ENCODE assay signal across 8 cellular contexts in genomic region chr3:182980204-182981037, GRCh38. TPM values are rescaled to one million over a fixed set of nuclear protein-coding genes. Genes with fewer than 3 reads are reported as not detected.
DNase-seq lines count a peak whose midpoint lies in the region; ATAC-seq and TF ChIP-seq lines count a peak whose summit lies in the region.

DCUN1D1 (minus strand) TSS chr3:182980538; CDS start chr3:182980489, 49 bp downstream.

- intact Hi-C loops in testis (cut with DNase I; ENCODE audit: low total_unique reads), result no loop called here

- peaks cover 9% of the 10 kb centered on the region for H3K4me1 ChIP-seq in testis

- H3K36me3 Mint-ChIP-seq in activated naive CD4-positive, alpha-beta T cell treated with anti-CD3 and anti-CD28 coated beads, Interleukin-2, amount 50 U/mL, for 72 hours, result peaks cover 8 to 9% of the 10 kb centered on the region in 2 donors
- H3K36me3 Mint-ChIP-seq in osteocyte (ENCODE audit: unreplicated experiment), result no peaks in the 10 kb centered on the region

- CTCF ChIA-PET in HEK293T (lab: Yijun Ruan, JAX), result no interaction called here

- H3K27ac ChIP-seq in testis, result peak within 1 kb of the TSS; percentile 84 to 91

- H3K36me3 ChIP-seq in testis (ENCODE audit: low read depth, missing control alignments), result no peaks in the 10 kb centered on the region

- no peak for TF ChIP-seq POLR2A in testis (IDR thresholded peaks at IDR 0.05)

- WGBS in testis, 2 donors, result 0 to 2% methylated on average over 4 to 65 of the region's 106 CpGs

- DNase-seq in HEK293T (ENCODE audit: extremely low spot score) (peak; percentile 83), MV-4-11 (lab: John Stamatoyannopoulos, UW) (peak; percentile 61), SKM-1 treated with dmso at 0.1 percent for 144 hours (lab: John Stamatoyannopoulos, UW; ENCODE audit: unreplicated experiment) (peak; percentile 72), glomerular visceral epithelial cell (ENCODE audit: extremely low spot score) (peak; percentile 89), osteocyte (ENCODE audit: extremely low spot score, unreplicated experiment) (peak; percentile 98), testis (peak; percentile 88)
- DNase-seq in activated naive CD4-positive, alpha-beta T cell treated with anti-CD3 and anti-CD28 coated beads, Interleukin-2, amount 50 U/mL, for 72 hours (ENCODE audit: low spot score in 2 of 2), result peak; percentile 91 to 93

- H3K27me3 ChIP-seq in testis, result no peaks in the 10 kb centered on the region

- peak within 1 kb of the TSS; percentile 82 to 87 for H3K27ac Mint-ChIP-seq in activated naive CD4-positive, alpha-beta T cell treated with anti-CD3 and anti-CD28 coated beads, Interleukin-2, amount 50 U/mL, for 72 hours
- H3K27ac Mint-ChIP-seq in osteocyte (ENCODE audit: unreplicated experiment), result peak within 1 kb of the TSS; percentile 83

- TF ChIP-seq CTCF in osteocyte (IDR thresholded peaks at IDR 0.05) (no peak), testis (IDR thresholded peaks at IDR 0.05) (no peak)

- ATAC-seq in activated naive CD4-positive, alpha-beta T cell treated with anti-CD3 and anti-CD28 coated beads, Interleukin-2, amount 50 U/mL, for 72 hours, result peak; percentile 95 to 96

- POLR2A ChIA-PET in HEK293T (lab: Yijun Ruan, JAX), result no interaction called here

- H3K4me3 Mint-ChIP-seq in osteocyte (ENCODE audit: unreplicated experiment), result peak within 1 kb of the TSS; percentile 93

- H3K4me3 ChIP-seq in GM08714 (ENCODE audit: low read length), result peak within 1 kb of the TSS; percentile 95
- H3K4me3 ChIP-seq in testis, result peak within 1 kb of the TSS; percentile 92 to 93

- H3K9me3 Mint-ChIP-seq in activated naive CD4-positive, alpha-beta T cell treated with anti-CD3 and anti-CD28 coated beads, Interleukin-2, amount 50 U/mL, for 72 hours, result no peaks in the 10 kb centered on the region
- no peaks in the 10 kb centered on the region for H3K9me3 Mint-ChIP-seq in osteocyte (ENCODE audit: unreplicated experiment)

- H3K27me3 Mint-ChIP-seq in osteocyte (ENCODE audit: unreplicated experiment), result no peaks in the 10 kb centered on the region

- peaks cover 19% of the 10 kb centered on the region for H3K4me1 Mint-ChIP-seq in osteocyte (ENCODE audit: unreplicated experiment)

- H3K9me3 ChIP-seq in testis, result no peaks in the 10 kb centered on the region

TF ChIP-seq in HEK293T, 16 proteins besides CTCF, POLR2A, EP300 and RAD21:
- no peak for TF ChIP-seq PKNOX1 (IDR thresholded peaks at IDR 0.05)
- no peak for TF ChIP-seq FOXA1 (IDR thresholded peaks at IDR 0.05)
- no peak for TF ChIP-seq L3MBTL2 (conservative IDR thresholded peaks at IDR 0.05)
- TF ChIP-seq SUZ12 (IDR thresholded peaks at IDR 0.05), result no peak
- TF ChIP-seq SP1 (IDR thresholded peaks at IDR 0.05), result no peak

RNA-seq across cellular contexts. Expression of gene DCUN1D1, which starts in this region (rescaled TPM):
- 10 to 100 TPM; 30.6 to 50.2 TPM for total RNA-seq in activated naive CD4-positive, alpha-beta T cell treated with anti-CD3 and anti-CD28 coated beads, Interleukin-2, amount 50 U/mL, for 72 hours
- total RNA-seq in osteocyte (52.4 and 56.5 TPM in 2 replicates), testis (100 to 1,000 TPM in 1 of 2 donors, 10 to 100 TPM in 1; 72.8 to 270 TPM)
- polyA plus RNA-seq in testis (ENCODE audit: insufficient read depth, low read depth, low replicate concordance), result 346 TPM

Comparison
In these comparisons a context has a peak if more than half of its experiments do, and no peak if none do; other contexts are left out.
1. Peak in every context shown above with its lines: DNase-seq, ATAC-seq, H3K4me3 ChIP-seq and H3K27ac ChIP-seq.